ENCODE assay signal across 14 cellular contexts in the genomic region with DNA sequence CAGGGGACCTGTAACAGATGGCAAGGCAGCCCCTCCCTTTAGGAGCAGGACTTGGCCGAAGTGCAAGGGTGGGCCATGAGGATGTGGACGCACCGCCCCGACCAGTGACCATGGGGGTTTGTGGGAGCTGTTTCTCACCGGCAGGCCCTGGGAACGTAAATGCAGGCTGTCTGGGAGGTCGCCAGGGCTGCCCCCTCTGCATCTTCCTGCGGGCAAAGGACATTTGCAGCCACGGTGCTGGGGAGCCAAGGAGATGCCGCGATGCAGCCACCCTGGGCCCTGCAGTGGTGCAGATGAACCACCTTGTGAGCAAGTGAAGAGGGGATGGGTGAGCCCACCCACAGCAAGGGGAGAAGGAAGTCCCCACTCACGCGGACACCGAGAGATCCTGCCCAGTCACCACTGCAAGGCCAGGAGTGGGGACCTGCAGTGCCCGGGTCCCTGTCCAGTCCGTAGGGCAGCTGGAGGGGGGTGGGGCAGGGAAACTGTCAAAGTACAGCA.
"Had no signal": no experiment of that assay in that cellular context is flagged by ENCODE, and none has a peak within 500 bp of the region (broad histone marks: within the 10 kb centered on the region; RNA-seq: fewer than 3 reads in every experiment).

No MANE protein-coding gene starts in this region.

- H3K9me3 Mint-ChIP-seq: T-helper 2 cell treated with Interferon-gamma antibody and Interleukin-4, amounts not matched to agents 5 μg/mL and 100 μg/mL, for 36 hours had no signal

- ATAC-seq: pancreas had no signal

- H3K36me3 ChIP-seq: brain microvascular endothelial cell, esophagus muscularis mucosa, pancreas, upper lobe of left lung had no signal

- FAIRE-seq: pancreas had no signal

- H3K36me3 Mint-ChIP-seq: activated naive CD8-positive, alpha-beta T cell had no signal

- DNase-seq: activated CD4-positive, alpha-beta T cell treated with anti-CD3 and anti-CD28 coated beads for 1 hour; activated CD4-positive, alpha-beta T cell treated with anti-CD3 and anti-CD28 coated beads, Interleukin-2, amount 50 U/mL, for 48 hours; activated gamma-delta T cell; activated T-cell treated with anti-CD3 and anti-CD28 coated beads, Interleukin-2, amount 50 U/mL, for 48 hours; amygdala; brain microvascular endothelial cell; retina; stimulated activated CD4-positive, alpha-beta T cell treated with anti-CD3 and anti-CD28 coated beads, Interleukin-1b, Interleukin-23, amount 100 ng/mL, for 48 hours; stimulated activated naive CD4-positive, alpha-beta T cell treated with Interleukin-2 at 50 U/mL for 16 hours; upper lobe of left lung had no signal

- H3K4me3 ChIP-seq: esophagus muscularis mucosa, pancreas, upper lobe of left lung had no signal

- H3K9me3 ChIP-seq: pancreas, upper lobe of left lung had no signal

- H3K27ac ChIP-seq: brain microvascular endothelial cell, esophagus muscularis mucosa, pancreas, upper lobe of left lung had no signal

- H3K27me3 ChIP-seq: brain microvascular endothelial cell, pancreas, upper lobe of left lung had no signal

- H3K27me3 Mint-ChIP-seq: activated naive CD8-positive, alpha-beta T cell had no signal

- H3K4me3 Mint-ChIP-seq: activated naive CD8-positive, alpha-beta T cell; T-helper 2 cell treated with Interferon-gamma antibody and Interleukin-4, amounts not matched to agents 5 μg/mL and 100 μg/mL, for 36 hours had no signal

- H3K4me1 ChIP-seq: esophagus muscularis mucosa had no signal

- H3K27ac Mint-ChIP-seq: activated naive CD8-positive, alpha-beta T cell; T-helper 2 cell treated with Interferon-gamma antibody and Interleukin-4, amounts not matched to agents 5 μg/mL and 100 μg/mL, for 36 hours had no signal
